ENCODE assay signal across 11 cellular contexts in the genomic region with DNA sequence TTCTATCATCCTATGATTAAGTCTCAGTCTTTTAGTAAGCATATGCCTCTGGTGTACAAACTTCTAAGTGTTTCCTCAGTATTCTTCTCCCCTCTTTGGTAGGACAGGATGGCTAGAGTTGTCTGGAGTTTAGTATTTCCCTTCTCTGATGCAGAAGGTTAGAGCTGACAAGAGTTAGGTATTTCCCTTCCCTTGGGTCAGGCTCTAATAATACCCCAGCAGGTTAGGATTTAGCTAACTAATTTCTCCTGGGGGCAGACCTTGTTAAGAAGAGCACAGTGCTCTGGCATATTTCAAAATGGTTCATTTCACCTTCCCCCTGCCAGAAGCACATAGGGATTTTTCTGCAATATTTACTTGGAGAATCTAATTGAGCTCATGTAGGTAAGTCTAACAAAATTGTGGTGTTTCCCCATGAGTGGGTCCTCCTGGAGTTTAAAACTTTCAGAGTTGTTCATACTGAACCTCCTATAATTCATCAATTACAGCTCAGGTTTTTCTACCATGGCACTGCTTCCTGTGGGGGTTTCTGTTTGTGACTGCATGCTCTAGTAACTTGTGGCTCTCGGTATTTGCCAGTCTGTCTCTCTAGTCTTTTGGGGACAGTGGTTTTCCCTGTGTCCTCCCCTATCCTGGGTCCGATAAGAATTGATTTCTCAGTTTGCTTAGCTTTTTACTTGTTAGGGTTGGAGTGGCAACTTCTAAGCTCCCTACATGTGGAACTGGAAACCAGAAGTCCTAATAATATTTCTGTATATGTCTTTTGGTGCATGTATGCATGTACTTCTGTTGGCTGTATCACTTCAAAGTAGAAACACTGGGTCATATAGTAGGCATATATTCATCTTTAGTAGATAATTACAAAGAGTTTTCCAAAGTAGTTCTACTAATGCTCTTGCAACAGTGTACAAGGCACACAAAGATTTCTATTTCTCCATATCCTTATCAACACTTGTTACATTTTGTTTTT.
DNase-seq lines count a peak whose midpoint lies in the region; ATAC-seq and TF ChIP-seq lines count a peak whose summit lies in the region.
"Had no signal": no experiment of that assay in that cellular context is flagged by ENCODE, and none has a peak within 500 bp of the region (broad histone marks: within the 10 kb centered on the region; RNA-seq: fewer than 3 reads in every experiment).

No MANE protein-coding gene starts in this region.

- no peak for TF ChIP-seq CTCF in GM12865 (IDR thresholded peaks at IDR 0.05; ENCODE audit: insufficient read depth, low read depth, low read length, missing control alignments)

- ATAC-seq in GM19438 (IDR thresholded peaks at IDR 0.05; ENCODE audit: low read depth, unreplicated experiment) = peak; percentile 95
- ATAC-seq in HG02870 (IDR thresholded peaks at IDR 0.05; ENCODE audit: unreplicated experiment) = peak; percentile 82
- peak; percentile 66 for ATAC-seq in HG03521 (IDR thresholded peaks at IDR 0.05; ENCODE audit: unreplicated experiment)

- no peak overlapping the region for H3K4me3 ChIP-seq in GM12865 (ENCODE audit: low read depth, low read length)

- DNase-seq in GM12865 (ENCODE audit: low read depth) = peak; percentile 55
- no peak for DNase-seq in stimulated activated CD4-positive, alpha-beta T cell treated with anti-CD3 and anti-CD28 coated beads, Interleukin-4, amount 100 ng/mL, for 4 hours
- DNase-seq in NCI-H2196 treated with DMSO at 0.1 percent for 48 hours (lab: John Stamatoyannopoulos, UW; ENCODE audit: unreplicated experiment) = no peak
- no peak for DNase-seq in amygdala (lab: John Stamatoyannopoulos, UW)
- no peak for DNase-seq in HuH-7.5 (ENCODE audit: low spot score)
- DNase-seq: aorta; endodermal cell; NK-92 treated with Interleukin-12 subunit alpha and Interleukin-12 subunit beta, amount 100 ng/mL, for 24 hours had no signal
